10 cellular contexts compared by ENCODE assay signal in the genomic region with DNA sequence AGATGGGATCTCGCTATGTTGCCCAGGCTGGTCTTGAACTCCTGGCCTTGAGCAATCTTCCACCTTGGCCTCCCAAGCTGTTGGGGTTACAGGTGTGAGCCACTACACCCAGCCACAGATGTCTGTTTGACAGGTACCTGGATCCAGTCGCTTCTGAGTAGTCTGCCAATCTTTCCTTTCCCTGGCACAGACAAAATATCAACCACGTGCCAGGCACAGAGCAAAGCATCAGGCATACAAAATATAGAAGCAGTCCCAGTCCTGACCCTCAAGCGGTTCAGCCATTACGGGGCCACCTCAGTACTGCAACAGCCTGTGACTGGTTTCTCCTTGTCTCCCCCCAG. TPM values are rescaled to one million over a fixed set of nuclear protein-coding genes. Genes with fewer than 3 reads are reported as not detected.
DNase-seq lines count a peak whose midpoint lies in the region; ATAC-seq, FAIRE-seq and TF ChIP-seq lines count a peak whose summit lies in the region.
"Had no signal": no experiment of that assay in that cellular context is flagged by ENCODE, and none has a peak within 500 bp of the region (broad histone marks: within the 10 kb centered on the region; RNA-seq: fewer than 3 reads in every experiment).

No MANE protein-coding gene starts in this region.

- FAIRE-seq in GM19239 (lab: Jason Lieb, UNC), result no peak
- FAIRE-seq: urothelium cell line had no signal

- H3K4me3 ChIP-seq in GM06990 (replicated peaks; ENCODE audit: low read depth, low read length) (peak overlapping the region; percentile 57; the same call in 1 of the 2 replicates), RWPE2 (ENCODE audit: severe bottlenecking) (no peak overlapping the region), cardiac muscle cell (no peak overlapping the region), sigmoid colon (peak overlapping the region in 2 of 4 donors; percentile 29 to 34)

- no peak for TF ChIP-seq EP300 in sigmoid colon (IDR thresholded peaks at IDR 0.05)

- intact Hi-C loops in sigmoid colon (cut with DNase I), result loop anchor here (5.0 to 10.0 kb wide), 2 partner anchors 147 to 251 kb away; no protein-coding TSS in a partner anchor

- no peak for TF ChIP-seq POLR2A in sigmoid colon (IDR thresholded peaks at IDR 0.05)

- no peaks in the 10 kb centered on the region for H3K9me3 ChIP-seq in RWPE2 (ENCODE audit: severe bottlenecking)
- no peaks in the 10 kb centered on the region for H3K9me3 ChIP-seq in cardiac muscle cell (ENCODE audit: low read depth)
- H3K9me3 ChIP-seq in sigmoid colon, result no peaks in the 10 kb centered on the region

- TF ChIP-seq CTCF in GM06990 (IDR thresholded peaks at IDR 0.05; ENCODE audit: insufficient read depth, low read length, poor library complexity, severe bottlenecking) (no peak), RWPE2 (IDR thresholded peaks at IDR 0.05; ENCODE audit: poor library complexity, severe bottlenecking) (no peak), cardiac muscle cell (IDR thresholded peaks at IDR 0.05; ENCODE audit: low read depth, low read length) (no peak), sigmoid colon (IDR thresholded peaks at IDR 0.05) (no peak)

- H3K27me3 ChIP-seq in GM06990 (replicated peaks; ENCODE audit: control insufficient read depth, insufficient read depth, low read length) (no peaks in the 10 kb centered on the region), RWPE2 (ENCODE audit: insufficient read depth, poor library complexity, severe bottlenecking) (no peaks in the 10 kb centered on the region), cardiac muscle cell (no peaks in the 10 kb centered on the region), sigmoid colon (no peaks in the 10 kb centered on the region)

- H3K27ac ChIP-seq in RWPE2 (ENCODE audit: poor library complexity, severe bottlenecking) (peak overlapping the region; percentile 54), cardiac muscle cell (peak overlapping the region; percentile 81), sigmoid colon (peak overlapping the region; percentile 70 to 79 (median 75))

- ATAC-seq in RWPE2 (ENCODE audit: low read depth), result no peak
- no peak for ATAC-seq in GM19452 (IDR thresholded peaks at IDR 0.05; ENCODE audit: unreplicated experiment)

- peaks cover 3% of the 10 kb centered on the region for H3K36me3 ChIP-seq in GM06990 (ENCODE audit: control insufficient read depth, insufficient read depth, low read length)
- H3K36me3 ChIP-seq in RWPE2 (ENCODE audit: low read depth), result peaks cover 16% of the 10 kb centered on the region
- H3K36me3 ChIP-seq in cardiac muscle cell, result no peaks in the 10 kb centered on the region
- peaks cover 0 to 7% (median 0%) of the 10 kb centered on the region in 4 donors for H3K36me3 ChIP-seq in sigmoid colon

- 86 to 89% methylated on average over 5 of the region's 5 CpGs for WGBS in sigmoid colon, 2 donors

- H3K4me1 ChIP-seq in RWPE2 (ENCODE audit: insufficient read depth, poor library complexity, severe bottlenecking) (peaks cover 6% of the 10 kb centered on the region), cardiac muscle cell (ENCODE audit: low read depth) (peaks cover 25% of the 10 kb centered on the region), sigmoid colon (peaks cover 0 to 74% (median 66%) of the 10 kb centered on the region in 4 donors)

- no peak for DNase-seq in GM06990 (ENCODE audit: extremely low read depth, insufficient read length)
- no peak for DNase-seq in RWPE2 (ENCODE audit: low spot score)
- DNase-seq in cardiac muscle cell (ENCODE audit: low read depth in 1 of 2, low spot score in 1 of 2), result no peak
- no peak for DNase-seq in sigmoid colon
- DNase-seq in GM19239 (ENCODE audit: insufficient read length, low spot score), result no peak
- no peak for DNase-seq in SK-N-DZ (ENCODE audit: low spot score)
- DNase-seq in stimulated activated CD4-positive, alpha-beta T cell treated with anti-CD3 and anti-CD28 coated beads, Interleukin-4, amount 100 ng/mL, for 4 hours, result no peak

RNA-seq across cellular contexts. Expression of a gene that starts 3.8 kb away (rescaled TPM):
- total RNA-seq in cardiac muscle cell (62.2 and 66.5 TPM in 2 replicates), sigmoid colon (10 to 100 TPM; 15.8 to 20.3 (median 17.1) TPM)
- polyA plus RNA-seq in cardiac muscle cell (104 and 137 TPM in 2 replicates), sigmoid colon (10 to 100 TPM; 21.6 to 31.0 (median 22.4) TPM)
- 24.5 and 27.7 TPM in 2 replicates for polyA plus RNA-seq in SK-N-DZ (2014; cell fraction: cytosol; rRNA removed)
- polyA plus RNA-seq in SK-N-DZ (2014; cell fraction: nucleus; rRNA removed), result 12.5 and 25.7 TPM in 2 replicates

RNA-seq across cellular contexts. Expression of a gene that starts 50.9 kb away (rescaled TPM):
- total RNA-seq in cardiac muscle cell, result not detected in 2 replicates
- polyA plus RNA-seq in cardiac muscle cell, result not detected in 2 replicates
- total RNA-seq in sigmoid colon, result not detected
- under 1 TPM in 1 of 3 donors, not detected in 2; 0.17 TPM for polyA plus RNA-seq in sigmoid colon
- not detected in 2 replicates for polyA plus RNA-seq in SK-N-DZ (2014; cell fraction: cytosol; rRNA removed)
- not detected in 2 replicates for polyA plus RNA-seq in SK-N-DZ (2014; cell fraction: nucleus; rRNA removed)
- total RNA-seq: omental fat pad had no signal

RNA-seq across cellular contexts. Expression of a gene that starts 58.2 kb away (rescaled TPM):
- total RNA-seq in cardiac muscle cell, result 77.9 and 92.4 TPM in 2 replicates
- 52.0 and 52.5 TPM in 2 replicates for polyA plus RNA-seq in cardiac muscle cell
- 10 to 100 TPM; 51.7 to 80.1 (median 78.6) TPM for total RNA-seq in sigmoid colon
- 10 to 100 TPM; 33.0 to 72.4 (median 38.8) TPM for polyA plus RNA-seq in sigmoid colon
- polyA plus RNA-seq in SK-N-DZ (2014; cell fraction: cytosol; rRNA removed), result 82.5 and 83.0 TPM in 2 replicates
- 272 and 276 TPM in 2 replicates for polyA plus RNA-seq in SK-N-DZ (2014; cell fraction: nucleus; rRNA removed)
